18 cellular contexts compared by ENCODE assay signal in the genomic region with DNA sequence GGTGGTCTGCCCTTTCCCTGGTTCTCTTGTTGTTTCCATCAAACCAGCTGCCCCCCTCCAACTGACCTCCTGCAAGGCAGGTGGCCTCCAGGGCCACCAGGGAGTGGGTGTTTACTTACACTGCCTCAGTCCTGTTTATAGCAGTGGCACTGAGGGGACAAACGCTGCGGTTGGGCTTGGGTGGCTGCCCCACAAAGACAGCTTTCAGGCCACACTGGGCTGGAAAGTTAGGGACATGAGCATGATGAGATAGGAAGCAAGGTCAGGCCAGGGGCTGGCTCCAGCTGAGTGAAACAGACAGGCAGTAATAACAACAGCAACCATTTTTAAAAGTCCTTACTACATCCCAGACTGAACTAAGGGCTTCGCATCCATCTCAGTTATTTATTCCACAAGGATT.
"Had no signal": no experiment of that assay in that cellular context is flagged by ENCODE, and none has a peak within 500 bp of the region (broad histone marks: within the 10 kb centered on the region; RNA-seq: fewer than 3 reads in every experiment).

No MANE protein-coding gene starts in this region.

- H3K36me3 ChIP-seq: lower lobe of right lung, neutrophil, pancreas, right lobe of liver had no signal

- H3K4me1 ChIP-seq: lower lobe of right lung, pancreas, right lobe of liver, testis had no signal

- H3K27ac ChIP-seq: left ventricle myocardium inferior, lower lobe of right lung, neutrophil, pancreas, right lobe of liver, tibial artery had no signal

- H3K4me2 ChIP-seq: smooth muscle cell had no signal

- ATAC-seq: effector memory CD8-positive, alpha-beta T cell; left cardiac atrium; lower lobe of right lung; natural killer cell; pancreas; right lobe of liver had no signal

- H3K4me3 ChIP-seq: left ventricle myocardium inferior, lower lobe of right lung, pancreas, right lobe of liver, smooth muscle cell, testis, tibial artery had no signal

- H3K9me3 ChIP-seq: pancreas, right lobe of liver, testis had no signal

- DNase-seq: cerebellar nuclear complex; cortex of kidney; effector memory CD8-positive, alpha-beta T cell; left cardiac atrium; left ventricle myocardium inferior; lower lobe of right lung; natural killer cell; pancreas; right lobe of liver; stimulated activated CD4-positive, alpha-beta T cell treated with anti-CD3 and anti-CD28 coated beads, Interleukin-12 subunit alpha, Interleukin-12 subunit beta, amount 100 ng/mL, for 4 hours; stimulated activated CD4-positive, alpha-beta T cell treated with anti-CD3 and anti-CD28 coated beads, Interleukin-1b, Interleukin-23, amount 100 ng/mL, for 48 hours; stimulated activated CD4-positive, alpha-beta T cell treated with anti-CD3 and anti-CD28 coated beads, Interleukin-4, amount 100 ng/mL, for 1 hour; stimulated activated naive CD8-positive, alpha-beta T cell treated with anti-CD3 and anti-CD28 coated beads, Interleukin-15, Interleukin-2, amounts not matched to agents 100 U/mL and 50 U/mL, for 24 hours; substantia nigra; testis; tibial artery had no signal

- H3K27me3 ChIP-seq: neutrophil, pancreas, right lobe of liver, testis, tibial artery had no signal
